1 cellular context compared by ENCODE assay signal in genomic region chr1:179554394-179554793, GRCh38.
TF ChIP-seq lines count a peak whose summit lies in the region.

No MANE protein-coding gene starts in this region.

TF ChIP-seq in H1, 55 proteins besides CTCF, POLR2A, EP300 and RAD21:
- TF ChIP-seq JUND (IDR thresholded peaks at IDR 0.05; ENCODE audit: low read length) (no peak), USF2 (IDR thresholded peaks at IDR 0.05; ENCODE audit: low read length) (no peak), SIN3A (conservative IDR thresholded peaks at IDR 0.05 in 1 of 2, IDR thresholded peaks at IDR 0.05 in 1 of 2; ENCODE audit: low read depth in 1 of 2, low read length in 2 of 2) (no peak), CBX5 (IDR thresholded peaks at IDR 0.05; ENCODE audit: low read depth, low read length) (no peak), KDM1A (IDR thresholded peaks at IDR 0.05; ENCODE audit: borderline replicate concordance, low read length) (no peak), ATF3 (IDR thresholded peaks at IDR 0.05; ENCODE audit: insufficient read depth, low read depth, low read length) (no peak), RFX5 (IDR thresholded peaks at IDR 0.05; ENCODE audit: borderline replicate concordance, low read depth, low read length) (no peak), KDM5A (IDR thresholded peaks at IDR 0.05; ENCODE audit: low read length) (no peak), PHF8 (conservative IDR thresholded peaks at IDR 0.05; ENCODE audit: low read depth, low read length) (no peak), MAFK (IDR thresholded peaks at IDR 0.05; ENCODE audit: low read depth, low read length) (no peak), ASH2L (IDR thresholded peaks at IDR 0.05; ENCODE audit: low read length) (no peak), CBX8 (IDR thresholded peaks at IDR 0.05; ENCODE audit: borderline replicate concordance, low read depth, low read length) (no peak)
